ENCODE assay signal across 1 cellular context in the genomic region with DNA sequence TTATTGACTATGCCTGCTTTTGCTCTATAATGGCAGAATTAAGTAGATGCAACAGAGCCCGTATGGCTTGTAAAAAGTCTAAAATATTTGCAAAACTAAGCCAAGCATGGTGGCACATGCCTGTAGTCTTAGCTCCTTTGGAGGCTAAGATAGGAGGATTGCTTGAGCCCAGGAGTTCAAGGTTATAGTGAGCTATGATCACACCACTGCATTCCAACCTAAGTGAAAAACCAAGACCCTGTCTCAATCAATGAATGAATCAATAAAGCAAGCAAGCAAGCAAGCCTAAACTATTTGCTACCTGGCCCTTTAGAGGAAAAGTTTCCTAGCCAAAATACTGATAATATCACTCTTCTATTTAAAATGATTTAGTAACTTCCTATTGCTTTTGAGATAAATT.
A peak's percentile ranks its signal among the peaks of the same experiment; 100 is the strongest.
TF ChIP-seq lines count a peak whose summit lies in the region.

No MANE protein-coding gene starts in this region.

TF ChIP-seq in HepG2, 621 proteins besides CTCF, POLR2A, EP300 and RAD21:
- TF ChIP-seq KAT2B (IDR thresholded peaks at IDR 0.05; ENCODE audit: borderline replicate concordance, low read depth, low read length) (peak; percentile 92), FIP1L1 (IDR thresholded peaks at IDR 0.05; ENCODE audit: borderline replicate concordance, insufficient read depth, low read depth, low read length) (no peak), POGZ (CRISPR knock-in tag; IDR thresholded peaks at IDR 0.05) (0 out of 2 replicates have a peak, but pooled peaks have one; percentile 32), SNAPC2 (CRISPR knock-in tag; IDR thresholded peaks at IDR 0.05) (no peak), ZMYM4 (CRISPR knock-in tag; IDR thresholded peaks at IDR 0.05) (peak; percentile 74), ONECUT2 (CRISPR knock-in tag; IDR thresholded peaks at IDR 0.05) (peak; percentile 83), HNF4A (CRISPR knock-in tag; IDR thresholded peaks at IDR 0.05) (0 out of 2 replicates have a peak, but pooled peaks have one; percentile 16)
- TF ChIP-seq, protein P1, sequence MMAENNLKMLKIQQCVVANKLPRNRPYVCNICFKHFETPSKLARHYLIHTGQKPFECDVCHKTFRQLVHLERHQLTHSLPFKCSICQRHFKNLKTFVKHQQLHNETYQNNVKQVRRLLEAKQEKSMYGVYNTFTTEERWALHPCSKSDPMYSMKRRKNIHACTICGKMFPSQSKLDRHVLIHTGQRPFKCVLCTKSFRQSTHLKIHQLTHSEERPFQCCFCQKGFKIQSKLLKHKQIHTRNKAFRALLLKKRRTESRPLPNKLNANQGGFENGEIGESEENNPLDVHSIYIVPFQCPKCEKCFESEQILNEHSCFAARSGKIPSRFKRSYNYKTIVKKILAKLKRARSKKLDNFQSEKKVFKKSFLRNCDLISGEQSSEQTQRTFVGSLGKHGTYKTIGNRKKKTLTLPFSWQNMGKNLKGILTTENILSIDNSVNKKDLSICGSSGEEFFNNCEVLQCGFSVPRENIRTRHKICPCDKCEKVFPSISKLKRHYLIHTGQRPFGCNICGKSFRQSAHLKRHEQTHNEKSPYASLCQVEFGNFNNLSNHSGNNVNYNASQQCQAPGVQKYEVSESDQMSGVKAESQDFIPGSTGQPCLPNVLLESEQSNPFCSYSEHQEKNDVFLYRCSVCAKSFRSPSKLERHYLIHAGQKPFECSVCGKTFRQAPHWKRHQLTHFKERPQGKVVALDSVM (CRISPR knock-in tag; IDR thresholded peaks at IDR 0.05) = peak; percentile 79
TF ChIP-seq in HepG2: peak in this region for 6.
